ENCODE assay signal across 1 cellular context in the genomic region with DNA sequence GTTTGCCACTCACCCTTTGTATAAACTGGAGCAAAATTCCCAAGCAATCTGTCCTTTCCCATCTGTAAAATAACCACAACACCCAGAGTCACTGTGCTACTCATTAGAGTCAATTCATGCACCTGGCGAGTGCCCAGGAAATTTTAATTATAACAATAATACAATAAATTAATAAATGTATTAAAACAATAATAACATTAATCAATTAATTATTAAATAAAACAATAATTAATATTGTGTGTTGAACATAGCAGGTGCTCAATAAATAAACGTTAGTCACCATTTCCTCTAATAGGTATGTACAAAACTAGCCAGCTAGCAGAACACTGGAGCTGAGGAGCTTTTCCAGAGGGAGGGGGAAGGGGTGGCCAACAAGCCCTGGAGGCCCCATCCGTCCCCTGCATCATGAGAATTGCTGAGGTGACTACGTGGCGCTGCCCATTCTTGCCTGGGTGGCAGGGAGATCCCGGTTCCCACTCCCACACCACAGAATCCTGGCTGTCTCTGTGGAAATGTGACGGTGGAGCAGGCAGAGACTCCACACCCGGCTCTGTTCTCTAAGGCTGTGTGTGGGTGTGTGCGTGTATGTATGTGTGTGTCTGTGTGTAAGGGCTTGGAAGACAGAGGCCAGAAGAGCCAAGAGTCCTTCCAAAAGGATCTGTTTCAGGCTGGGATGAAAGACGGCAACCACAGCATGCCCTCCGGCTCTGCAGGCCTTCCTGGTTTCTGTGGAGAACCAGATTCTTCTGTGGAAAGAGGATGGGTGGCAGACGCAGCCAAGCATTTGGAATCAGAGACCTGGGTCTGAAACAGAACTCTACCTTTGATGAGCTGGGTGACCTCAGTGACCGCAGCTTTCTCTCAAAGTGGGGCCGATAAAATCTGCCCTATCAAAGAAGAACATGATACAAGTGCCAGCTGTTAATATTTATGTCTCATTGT.
TF ChIP-seq lines count a peak whose summit lies in the region.

No MANE protein-coding gene starts in this region.

TF ChIP-seq in SK-N-SH treated with all-trans-retinoic acid at 6 μM for 48 hours, 23 proteins besides CTCF, POLR2A, EP300 and RAD21:
- TF ChIP-seq ZNF565 (CRISPR knock-in tag; conservative IDR thresholded peaks at IDR 0.05; ENCODE audit: low read depth) (no peak), ISL1 (CRISPR knock-in tag; IDR thresholded peaks at IDR 0.05) (0 out of 2 replicates have a peak, but pooled peaks have one; percentile 14)
